18 cellular contexts compared by ENCODE assay signal in the genomic region with DNA sequence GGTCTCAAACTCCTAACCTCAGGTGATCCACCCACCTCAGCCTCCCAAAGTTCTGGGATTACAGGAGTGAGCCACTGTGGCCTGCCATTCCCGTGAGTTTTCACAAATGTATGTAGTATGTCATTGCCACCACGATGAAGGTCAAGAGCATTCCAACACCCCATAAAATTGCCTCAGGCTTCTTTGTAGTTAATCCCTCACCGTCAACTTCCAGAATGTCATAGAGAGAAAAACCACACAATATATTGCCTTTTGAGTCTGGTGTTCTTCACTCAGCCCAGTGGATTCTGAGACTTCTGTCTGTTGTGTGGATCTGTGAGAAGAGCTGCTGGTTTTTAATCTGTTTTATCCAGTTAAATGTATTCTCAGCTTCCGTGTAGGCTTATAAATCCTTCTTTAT. TPM values are rescaled to one million over a fixed set of nuclear protein-coding genes. Genes with fewer than 3 reads are reported as not detected.
DNase-seq lines count a peak whose midpoint lies in the region; ATAC-seq, FAIRE-seq and TF ChIP-seq lines count a peak whose summit lies in the region.
"Had no signal": no experiment of that assay in that cellular context is flagged by ENCODE, and none has a peak within 500 bp of the region (broad histone marks: within the 10 kb centered on the region; RNA-seq: fewer than 3 reads in every experiment).

No MANE protein-coding gene starts in this region.

- H3K9ac ChIP-seq in adipocyte (ENCODE audit: low read length) (no peak overlapping the region), mesenchymal stem cell (ENCODE audit: low read length) (peak overlapping the region; percentile 43)

- no peak overlapping the region for H3K14ac ChIP-seq in mesenchymal stem cell (ENCODE audit: low read length in 2 of 2)

- no peak overlapping the region for H3K4ac ChIP-seq in mesenchymal stem cell (ENCODE audit: low read depth in 1 of 2, low read length in 2 of 2)

- no peak overlapping the region for H4K91ac ChIP-seq in mesenchymal stem cell (ENCODE audit: low read length)

- H3K27me3 Mint-ChIP-seq in stimulated activated naive CD8-positive, alpha-beta T cell treated with anti-CD3 and anti-CD28 coated beads, Interleukin-15, amount 100 ng/mL, for 72 hours, result no peaks in the 10 kb centered on the region
- H3K27me3 Mint-ChIP-seq: CD4-positive, alpha-beta T cell; IgD-negative memory B cell had no signal

- intact Hi-C loops in left ventricle myocardium inferior (cut with micrococcal nuclease), result no loop called here
- intact Hi-C loops in right cardiac atrium (cut with DNase I), result no loop called here

- FAIRE-seq in HTR-8/SVneo (lab: Jason Lieb, UNC), result no peak
- FAIRE-seq: D721Med had no signal

- H3K27me3 ChIP-seq in adipocyte (replicated peaks; ENCODE audit: control insufficient read depth, insufficient read depth, low read length) (no peaks in the 10 kb centered on the region), mesenchymal stem cell (ENCODE audit: control insufficient read depth in 1 of 2, insufficient read depth in 1 of 2, low read length in 2 of 2) (no peaks in the 10 kb centered on the region), left ventricle myocardium inferior (ENCODE audit: low read depth) (no peaks in the 10 kb centered on the region), right cardiac atrium (ENCODE audit: control insufficient read depth, insufficient read depth) (no peaks in the 10 kb centered on the region)

- ATAC-seq in right cardiac atrium, result no peak
- no peak for ATAC-seq in stimulated activated naive CD8-positive, alpha-beta T cell treated with anti-CD3 and anti-CD28 coated beads, Interleukin-15, amount 100 ng/mL, for 72 hours

- no peak overlapping the region for H4K8ac ChIP-seq in mesenchymal stem cell (ENCODE audit: low read length)

- H3K36me3 ChIP-seq in adipocyte (ENCODE audit: control insufficient read depth, insufficient read depth, low read length, severe bottlenecking), result peaks cover 83% of the 10 kb centered on the region
- peaks cover 63 to 72% of the 10 kb centered on the region in 2 experiments for H3K36me3 ChIP-seq in mesenchymal stem cell (ENCODE audit: control insufficient read depth in 1 of 2, insufficient read depth in 2 of 2, low read depth in 1 of 2, low read length in 2 of 2)
- H3K36me3 ChIP-seq in left ventricle myocardium inferior, result peaks cover 95% of the 10 kb centered on the region

- H3K9me3 ChIP-seq in adipocyte (ENCODE audit: control insufficient read depth, low read length) (peaks cover 4% of the 10 kb centered on the region), mesenchymal stem cell (ENCODE audit: control insufficient read depth, low read length) (no peaks in the 10 kb centered on the region), left ventricle myocardium inferior (replicated peaks) (no peaks in the 10 kb centered on the region), right cardiac atrium (ENCODE audit: control insufficient read depth, low read length) (no peaks in the 10 kb centered on the region)

- H3K18ac ChIP-seq in mesenchymal stem cell (ENCODE audit: low read depth in 1 of 2, low read length in 2 of 2), result no peak overlapping the region

- no peak overlapping the region for H3K27ac ChIP-seq in mesenchymal stem cell (ENCODE audit: low read length, poor library complexity, severe bottlenecking)
- no peak overlapping the region for H3K27ac ChIP-seq in left ventricle myocardium inferior (replicated peaks)
- H3K27ac ChIP-seq in right cardiac atrium (ENCODE audit: low read length), result no peak overlapping the region

- H3K23ac ChIP-seq in mesenchymal stem cell (ENCODE audit: low read length in 2 of 2), result no peak overlapping the region

- no peak overlapping the region for H3K27ac Mint-ChIP-seq in stimulated activated naive CD8-positive, alpha-beta T cell treated with anti-CD3 and anti-CD28 coated beads, Interleukin-15, amount 100 ng/mL, for 72 hours
- H3K27ac Mint-ChIP-seq: CD4-positive, alpha-beta T cell; IgD-negative memory B cell had no signal

- no peak overlapping the region for H2AFZ ChIP-seq in mesenchymal stem cell (ENCODE audit: low read depth, low read length)

- WGBS in mesenchymal stem cell, result 80% methylated on average over 2 of the region's 4 CpGs
- WGBS in right cardiac atrium, result 74% methylated on average over 4 of the region's 4 CpGs

- no peak overlapping the region for H2BK15ac ChIP-seq in mesenchymal stem cell (ENCODE audit: low read depth, poor library complexity, severe bottlenecking)

- no peak for TF ChIP-seq CTCF in left ventricle myocardium inferior (IDR thresholded peaks at IDR 0.05; ENCODE audit: borderline replicate concordance)

- DNase-seq in COLO829 (ENCODE audit: low spot score) (peak; percentile 60), HTR-8/SVneo (ENCODE audit: insufficient read length, low spot score) (peak; percentile 45), adipocyte (ENCODE audit: low read depth) (peak; percentile 47), mesenchymal stem cell (no peak), left ventricle myocardium inferior (no peak), right cardiac atrium (no peak), HUDEP-2 (lab: John Stamatoyannopoulos, UW; ENCODE audit: unreplicated experiment in 76 of 76) (no peak)
- DNase-seq in stimulated activated naive CD8-positive, alpha-beta T cell treated with anti-CD3 and anti-CD28 coated beads, Interleukin-15, amount 100 ng/mL, for 72 hours, result no peak
- DNase-seq: CD4-positive, alpha-beta T cell; DND-41; NCI-H146; NCI-H226; NCI-H69; NK-92 treated with Interleukin-12 subunit alpha and Interleukin-12 subunit beta, amount 100 ng/mL, for 24 hours; OCI-M1 had no signal

- H2BK5ac ChIP-seq in mesenchymal stem cell (ENCODE audit: low read depth, low read length, poor library complexity, severe bottlenecking), result no peak overlapping the region

- peaks cover 14% of the 10 kb centered on the region for H3K4me1 ChIP-seq in adipocyte (ENCODE audit: control insufficient read depth, insufficient read depth, low read length)
- H3K4me1 ChIP-seq in mesenchymal stem cell (ENCODE audit: control insufficient read depth, insufficient read depth, low read depth, low read length), result peaks cover 1% of the 10 kb centered on the region
- H3K4me1 ChIP-seq in left ventricle myocardium inferior, result no peaks in the 10 kb centered on the region
- no peaks in the 10 kb centered on the region for H3K4me1 ChIP-seq in right cardiac atrium (ENCODE audit: control insufficient read depth, insufficient read depth, low read length)

- no peak overlapping the region for H3K4me2 ChIP-seq in mesenchymal stem cell (ENCODE audit: low read length, poor library complexity, severe bottlenecking)

- peaks cover 11% of the 10 kb centered on the region for H3K4me1 Mint-ChIP-seq in stimulated activated naive CD8-positive, alpha-beta T cell treated with anti-CD3 and anti-CD28 coated beads, Interleukin-15, amount 100 ng/mL, for 72 hours

- no peak overlapping the region for H2AK5ac ChIP-seq in mesenchymal stem cell (ENCODE audit: low read length, severe bottlenecking)

- H3K4me3 ChIP-seq in adipocyte (ENCODE audit: low read length) (no peak overlapping the region), mesenchymal stem cell (ENCODE audit: insufficient read depth in 1 of 2, low read depth in 1 of 2, low read length in 2 of 2) (no peak overlapping the region), left ventricle myocardium inferior (no peak overlapping the region), right cardiac atrium (ENCODE audit: low read length) (no peak overlapping the region)

- peaks cover 35% of the 10 kb centered on the region for H3K79me1 ChIP-seq in mesenchymal stem cell (replicated peaks; ENCODE audit: low read length, poor library complexity, severe bottlenecking)

- H2BK12ac ChIP-seq in mesenchymal stem cell (ENCODE audit: low read length in 2 of 2), result no peak overlapping the region

- H3K4me3 Mint-ChIP-seq in stimulated activated naive CD8-positive, alpha-beta T cell treated with anti-CD3 and anti-CD28 coated beads, Interleukin-15, amount 100 ng/mL, for 72 hours, result no peak overlapping the region
- H3K4me3 Mint-ChIP-seq: CD4-positive, alpha-beta T cell; IgD-negative memory B cell had no signal

- H3K9me3 Mint-ChIP-seq in stimulated activated naive CD8-positive, alpha-beta T cell treated with anti-CD3 and anti-CD28 coated beads, Interleukin-15, amount 100 ng/mL, for 72 hours, result no peaks in the 10 kb centered on the region
- H3K9me3 Mint-ChIP-seq: CD4-positive, alpha-beta T cell; IgD-negative memory B cell had no signal

- H2BK120ac ChIP-seq in mesenchymal stem cell (ENCODE audit: low read depth, low read length), result no peak overlapping the region

RNA-seq across cellular contexts. Expression of a gene that starts 12.6 kb away (rescaled TPM):
- polyA plus RNA-seq in mesenchymal stem cell (2013, experiment 1 of 2), result 8.4 TPM
- polyA plus RNA-seq in mesenchymal stem cell (2013, experiment 2 of 2), result 8.4 TPM
- total RNA-seq in left ventricle myocardium inferior, result 0.91 TPM
- total RNA-seq in right cardiac atrium, result under 1 TPM; 0.61 to 0.91 (median 0.75) TPM
- polyA plus RNA-seq in right cardiac atrium, result 0.54 TPM
- polyA plus RNA-seq: IgD-negative memory B cell had no signal

RNA-seq across cellular contexts. Expression of a gene that starts 17.2 kb away (rescaled TPM):
- polyA plus RNA-seq in mesenchymal stem cell (2013, experiment 1 of 2), result 55.2 TPM
- polyA plus RNA-seq in mesenchymal stem cell (2013, experiment 2 of 2), result 55.8 TPM
- total RNA-seq in left ventricle myocardium inferior, result 28.1 TPM
- total RNA-seq in right cardiac atrium, result 10 to 100 TPM; 33.0 to 35.5 (median 34.0) TPM
- 46.8 TPM for polyA plus RNA-seq in right cardiac atrium

RNA-seq across cellular contexts. Expression of a gene that starts 47.1 kb away (rescaled TPM):
- polyA plus RNA-seq in mesenchymal stem cell (2013, experiment 1 of 2), result 0.48 TPM
- polyA plus RNA-seq in mesenchymal stem cell (2013, experiment 2 of 2), result 0.47 TPM
- total RNA-seq in left ventricle myocardium inferior (1.3 TPM), right cardiac atrium (1 to 10 TPM; 1.3 to 5.1 (median 1.4) TPM)
- 2.0 TPM for polyA plus RNA-seq in right cardiac atrium
- total RNA-seq: CD4-positive, alpha-beta T cell; H4 had no signal
- polyA plus RNA-seq: IgD-negative memory B cell had no signal

Comparison
In these comparisons a context has a peak if more than half of its experiments do, and no peak if none do; other contexts are left out.
1. DNase-seq: peak in COLO829 (single experiment), HTR-8/SVneo (single experiment) and adipocyte (single experiment); none in mesenchymal stem cell (single experiment), left ventricle myocardium inferior (single experiment), right cardiac atrium (0 of 3), HUDEP-2 (0 of 76) and stimulated activated naive CD8-positive, alpha-beta T cell treated with anti-CD3 and anti-CD28 coated beads, Interleukin-15, amount 100 ng/mL, for 72 hours (0 of 2).